Comparison of ENCODE assay signal across 1 cellular context in the genomic region with DNA sequence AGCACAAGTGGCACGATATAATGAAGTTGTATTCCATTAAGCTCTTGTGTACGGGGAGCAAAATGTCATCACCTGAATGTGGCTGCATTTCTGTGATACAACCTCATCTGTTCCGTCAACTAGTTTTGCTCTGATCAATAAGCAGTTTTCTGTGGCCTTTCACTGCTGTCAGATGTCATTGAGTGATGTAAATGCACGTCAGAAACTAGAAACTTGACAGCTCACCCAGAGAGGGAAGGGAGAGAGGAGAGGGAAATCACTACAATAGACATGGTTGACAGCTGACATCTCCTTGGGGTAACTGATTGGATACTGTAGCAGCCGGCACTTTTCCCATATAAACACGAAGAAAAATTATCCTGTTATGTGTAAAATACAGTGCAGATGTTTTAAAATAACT.
TF ChIP-seq lines count a peak whose summit lies in the region.

No MANE protein-coding gene starts in this region.

TF ChIP-seq in neural cell, 6 proteins besides CTCF, POLR2A, EP300 and RAD21 (continued from another document):
- TF ChIP-seq EZH2 (IDR thresholded peaks at IDR 0.05; ENCODE audit: borderline replicate concordance, insufficient read depth, low read length, poor library complexity, severe bottlenecking) (no peak), MXI1 (conservative IDR thresholded peaks at IDR 0.05; ENCODE audit: poor library complexity, severe bottlenecking) (no peak)
